ENCODE assay signal across 12 cellular contexts in genomic region chr20:15923030-15923776, GRCh38.
DNase-seq lines count a peak whose midpoint lies in the region; ATAC-seq, FAIRE-seq and TF ChIP-seq lines count a peak whose summit lies in the region.
"Had no signal": no experiment of that assay in that cellular context is flagged by ENCODE, and none has a peak within 500 bp of the region (broad histone marks: within the 10 kb centered on the region; RNA-seq: fewer than 3 reads in every experiment).

No MANE protein-coding gene starts in this region.

- no peaks in the 10 kb centered on the region for H3K9me3 Mint-ChIP-seq in activated naive CD4-positive, alpha-beta T cell treated with anti-CD3 and anti-CD28 coated beads for 36 hours

- no peaks in the 10 kb centered on the region for H3K27me3 ChIP-seq in OCI-LY3 (ENCODE audit: low read depth, low read length)
- H3K27me3 ChIP-seq in smooth muscle cell (ENCODE audit: low read depth), result no peaks in the 10 kb centered on the region
- no peaks in the 10 kb centered on the region for H3K27me3 ChIP-seq in testis
- H3K27me3 ChIP-seq: BE2C had no signal

- TF ChIP-seq POLR2A in testis (IDR thresholded peaks at IDR 0.05), result no peak
- TF ChIP-seq POLR2A in GM12892 (IDR thresholded peaks at IDR 0.05; ENCODE audit: low read depth, low read length), result no peak

- DNase-seq in GM18507 (ENCODE audit: extremely low spot score, insufficient read length, low read depth) (no peak), smooth muscle cell (lab: John Stamatoyannopoulos, UW; ENCODE audit: unreplicated experiment) (no peak), testis (no peak), GM12892 (ENCODE audit: insufficient read length) (no peak)
- DNase-seq in activated naive CD4-positive, alpha-beta T cell treated with anti-CD3 and anti-CD28 coated beads for 36 hours, result no peak
- DNase-seq: BE2C, H7, heart right ventricle had no signal

- H2AFZ ChIP-seq in OCI-LY3 (ENCODE audit: low read depth, low read length), result no peak overlapping the region
- H2AFZ ChIP-seq in smooth muscle cell (ENCODE audit: low read depth), result no peak overlapping the region

- FAIRE-seq in GM18507 (lab: Jason Lieb, UNC), result peak; percentile 94
- no peak for FAIRE-seq in GM12892 (lab: Jason Lieb, UNC)
- FAIRE-seq: K562 had no signal

- H3K4me3 ChIP-seq in OCI-LY3 (ENCODE audit: low read length) (peak overlapping the region; percentile 70), smooth muscle cell (no peak overlapping the region), testis (no peak overlapping the region)
- H3K4me3 ChIP-seq: heart right ventricle, K562 had no signal

- H3K79me2 ChIP-seq in OCI-LY3 (ENCODE audit: low read length) (peaks cover 86% of the 10 kb centered on the region), smooth muscle cell (ENCODE audit: low read depth) (no peaks in the 10 kb centered on the region)

- ATAC-seq in GM21390 (IDR thresholded peaks at IDR 0.05; ENCODE audit: unreplicated experiment), result peak; percentile 89
- peak; percentile 71 for ATAC-seq in HG03064 (IDR thresholded peaks at IDR 0.05; ENCODE audit: low read depth, unreplicated experiment)
- ATAC-seq: heart right ventricle, K562 had no signal

- no peak overlapping the region for H3K27ac Mint-ChIP-seq in activated naive CD4-positive, alpha-beta T cell treated with anti-CD3 and anti-CD28 coated beads for 36 hours

- WGBS in smooth muscle cell (ENCODE audit: low lambda C conversion rate), result 96% methylated on average over 8 of the region's 8 CpGs
- 94 to 95% methylated on average over 8 of the region's 8 CpGs for WGBS in testis, 2 donors

- H3F3A ChIP-seq in smooth muscle cell (ENCODE audit: low read depth), result no peaks in the 10 kb centered on the region

- H3K36me3 ChIP-seq in OCI-LY3 (replicated peaks; ENCODE audit: low read depth, low read length), result peaks cover 81% of the 10 kb centered on the region
- no peaks in the 10 kb centered on the region for H3K36me3 ChIP-seq in smooth muscle cell (ENCODE audit: low read depth)
- H3K36me3 ChIP-seq in testis (ENCODE audit: low read depth, missing control alignments), result no peaks in the 10 kb centered on the region
- H3K36me3 ChIP-seq: BE2C, heart right ventricle had no signal

- H3K4me2 ChIP-seq in OCI-LY3 (ENCODE audit: low read length) (peak overlapping the region; percentile 90), smooth muscle cell (no peak overlapping the region)

- no peak for TF ChIP-seq CTCF in OCI-LY3 (IDR thresholded peaks at IDR 0.05; ENCODE audit: low read depth, low read length)
- TF ChIP-seq CTCF in smooth muscle cell (IDR thresholded peaks at IDR 0.05; ENCODE audit: borderline replicate concordance, insufficient read depth, poor library complexity, severe bottlenecking), result no peak
- TF ChIP-seq CTCF in testis (IDR thresholded peaks at IDR 0.05), result no peak

- peaks cover 4% of the 10 kb centered on the region for H3K27me3 Mint-ChIP-seq in activated naive CD4-positive, alpha-beta T cell treated with anti-CD3 and anti-CD28 coated beads for 36 hours (ENCODE audit: low read depth)

- H3K36me3 Mint-ChIP-seq in activated naive CD4-positive, alpha-beta T cell treated with anti-CD3 and anti-CD28 coated beads for 36 hours (ENCODE audit: low read depth), result no peaks in the 10 kb centered on the region

- H3K9ac ChIP-seq in OCI-LY3 (ENCODE audit: low read length) (peak overlapping the region; percentile 66), smooth muscle cell (ENCODE audit: low read depth) (no peak overlapping the region)

- H4K20me1 ChIP-seq in OCI-LY3 (ENCODE audit: insufficient read depth, low read length), result peaks cover 12% of the 10 kb centered on the region; the same call in 1 of the 2 replicates
- H4K20me1 ChIP-seq in smooth muscle cell (ENCODE audit: low read depth), result no peaks in the 10 kb centered on the region

- H3K9me3 ChIP-seq in OCI-LY3 (ENCODE audit: insufficient read depth, low read length) (no peaks in the 10 kb centered on the region), smooth muscle cell (replicated peaks; ENCODE audit: low read depth) (no peaks in the 10 kb centered on the region), testis (no peaks in the 10 kb centered on the region)
- H3K9me3 ChIP-seq: BE2C, heart right ventricle had no signal

- CTCF ChIA-PET in activated naive CD4-positive, alpha-beta T cell treated with anti-CD3 and anti-CD28 coated beads for 36 hours (lab: Charles Lee), result no interaction called here

- intact Hi-C loops in testis (cut with DNase I; ENCODE audit: low total_unique reads), result no loop called here
- intact Hi-C loops in activated naive CD4-positive, alpha-beta T cell treated with anti-CD3 and anti-CD28 coated beads for 36 hours (cut with micrococcal nuclease), result no loop called here

- H3K27ac ChIP-seq in OCI-LY3 (ENCODE audit: low read length) (peak overlapping the region; percentile 93), smooth muscle cell (ENCODE audit: low read depth) (no peak overlapping the region), testis (no peak overlapping the region)
- H3K27ac ChIP-seq: heart right ventricle had no signal

- H3K4me1 Mint-ChIP-seq in activated naive CD4-positive, alpha-beta T cell treated with anti-CD3 and anti-CD28 coated beads for 36 hours (ENCODE audit: low read depth), result no peaks in the 10 kb centered on the region

- no peak overlapping the region for H3K4me3 Mint-ChIP-seq in activated naive CD4-positive, alpha-beta T cell treated with anti-CD3 and anti-CD28 coated beads for 36 hours

- H3K4me1 ChIP-seq in OCI-LY3 (ENCODE audit: low read length) (peaks cover 53% of the 10 kb centered on the region), smooth muscle cell (ENCODE audit: low read depth) (no peaks in the 10 kb centered on the region), testis (no peaks in the 10 kb centered on the region)
- H3K4me1 ChIP-seq: BE2C, heart right ventricle had no signal
